Comparison of ENCODE assay signal across 24 cellular contexts in the genomic region with DNA sequence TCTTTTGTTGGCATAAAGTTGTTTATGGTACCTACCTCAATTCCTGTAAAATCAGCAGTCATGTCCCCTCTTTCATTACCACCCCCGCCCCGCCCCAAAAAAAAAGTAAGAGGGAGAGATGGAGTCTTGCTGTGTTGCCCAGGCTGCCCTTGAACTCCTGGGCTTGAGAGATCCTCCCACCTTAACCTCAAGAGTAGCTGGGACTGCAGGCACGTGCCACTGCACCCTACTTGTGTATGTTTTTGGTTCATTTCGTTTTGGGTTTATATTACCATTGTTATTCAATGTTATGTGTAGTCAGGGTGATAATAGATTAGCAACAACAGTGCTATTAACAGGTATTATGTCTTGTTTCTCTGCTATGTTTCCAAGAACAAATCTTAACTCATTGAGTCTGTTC.
"Had no signal": no experiment of that assay in that cellular context is flagged by ENCODE, and none has a peak within 500 bp of the region (broad histone marks: within the 10 kb centered on the region; RNA-seq: fewer than 3 reads in every experiment).

No MANE protein-coding gene starts in this region.

- H3K9me3 Mint-ChIP-seq: activated CD4-positive, alpha-beta memory T cell treated with anti-CD3 and anti-CD28 coated beads, Interleukin-2, amount 10 ng/mL, durations not matched to agents 7 days and 5 days; activated CD4-positive, alpha-beta T cell treated with anti-CD3 and anti-CD28 coated beads, Interleukin-2, amount 10 ng/mL, durations not matched to agents 7 days and 5 days; activated naive CD4-positive, alpha-beta T cell treated with anti-CD3 and anti-CD28 coated beads, Interleukin-2, amount 10 ng/mL, durations not matched to agents 7 days and 5 days; activated T-helper 2 cell treated with anti-CD3 and anti-CD28 coated beads, Interferon-gamma antibody, Interleukin-2, Interleukin-4, amounts not matched to agents 10 μg/mL and 5 μg/mL and 100 μg/mL, durations not matched to agents 14 hours and 24 hours and 36 hours; T-helper 1 cell treated with Interleukin-12 subunit alpha and Interleukin-12 subunit beta and Interleukin-4 antibody, amounts not matched to agents 30 μg/mL and 1 μg/mL, for 36 hours had no signal

- H3K27ac Mint-ChIP-seq: activated CD4-positive, alpha-beta memory T cell treated with anti-CD3 and anti-CD28 coated beads, Interleukin-2, amount 10 ng/mL, durations not matched to agents 7 days and 5 days; activated CD4-positive, alpha-beta T cell treated with anti-CD3 and anti-CD28 coated beads, Interleukin-2, amount 10 ng/mL, durations not matched to agents 7 days and 5 days; activated naive CD4-positive, alpha-beta T cell treated with anti-CD3 and anti-CD28 coated beads, Interleukin-2, amount 10 ng/mL, durations not matched to agents 7 days and 5 days; activated T-helper 2 cell treated with anti-CD3 and anti-CD28 coated beads, Interferon-gamma antibody, Interleukin-2, Interleukin-4, amounts not matched to agents 10 μg/mL and 5 μg/mL and 100 μg/mL, durations not matched to agents 14 hours and 24 hours and 36 hours; T-helper 1 cell treated with Interleukin-12 subunit alpha and Interleukin-12 subunit beta and Interleukin-4 antibody, amounts not matched to agents 30 μg/mL and 1 μg/mL, for 36 hours had no signal

- H3K4me1 ChIP-seq: breast epithelium, Peyer's patch had no signal

- H3K36me3 ChIP-seq: breast epithelium, Peyer's patch had no signal

- H3K4me1 Mint-ChIP-seq: activated CD4-positive, alpha-beta memory T cell treated with anti-CD3 and anti-CD28 coated beads, Interleukin-2, amount 10 ng/mL, durations not matched to agents 7 days and 5 days had no signal

- H3K27me3 Mint-ChIP-seq: activated CD4-positive, alpha-beta memory T cell treated with anti-CD3 and anti-CD28 coated beads, Interleukin-2, amount 10 ng/mL, durations not matched to agents 7 days and 5 days; activated CD4-positive, alpha-beta T cell treated with anti-CD3 and anti-CD28 coated beads, Interleukin-2, amount 10 ng/mL, durations not matched to agents 7 days and 5 days; activated naive CD4-positive, alpha-beta T cell treated with anti-CD3 and anti-CD28 coated beads, Interleukin-2, amount 10 ng/mL, durations not matched to agents 7 days and 5 days had no signal

- DNase-seq: activated CD4-positive, alpha-beta memory T cell treated with anti-CD3 and anti-CD28 coated beads, Interleukin-2, amount 10 ng/mL, durations not matched to agents 7 days and 5 days; activated CD4-positive, alpha-beta T cell treated with anti-CD3 and anti-CD28 coated beads, Interleukin-2, amount 10 ng/mL, durations not matched to agents 7 days and 5 days; activated CD4-positive, CD25-positive, alpha-beta regulatory T cell; activated gamma-delta T cell treated with Interleukin-2 at 50 U/mL for 16 hours; activated naive CD4-positive, alpha-beta T cell treated with anti-CD3 and anti-CD28 coated beads, Interleukin-2, amount 10 ng/mL, durations not matched to agents 7 days and 5 days; activated T-cell treated with anti-CD3 and anti-CD28 coated beads for 4 hours; activated T-cell treated with anti-CD3 and anti-CD28 coated beads, Interleukin-2, amount 50 U/mL, for 48 hours; aorta; caudate nucleus; Karpas-422; MM.1S; NCI-H1105; NCI-H1436; NCI-H187; NCI-H2081; NCI-H446; NCI-H524; Peyer's patch; SHP77; T-helper 9 cell had no signal

- H3K27me3 ChIP-seq: breast epithelium, Peyer's patch had no signal

- H3K27ac ChIP-seq: breast epithelium, Peyer's patch, RWPE1 had no signal

- H3K9me3 ChIP-seq: breast epithelium, Peyer's patch had no signal

- H3K4me3 Mint-ChIP-seq: activated CD4-positive, alpha-beta memory T cell treated with anti-CD3 and anti-CD28 coated beads, Interleukin-2, amount 10 ng/mL, durations not matched to agents 7 days and 5 days; activated CD4-positive, alpha-beta T cell treated with anti-CD3 and anti-CD28 coated beads, Interleukin-2, amount 10 ng/mL, durations not matched to agents 7 days and 5 days; activated naive CD4-positive, alpha-beta T cell treated with anti-CD3 and anti-CD28 coated beads, Interleukin-2, amount 10 ng/mL, durations not matched to agents 7 days and 5 days; T-helper 1 cell treated with Interleukin-12 subunit alpha and Interleukin-12 subunit beta and Interleukin-4 antibody, amounts not matched to agents 30 μg/mL and 1 μg/mL, for 36 hours had no signal

- H3K4me3 ChIP-seq: breast epithelium, Peyer's patch had no signal
